8 cellular contexts compared by ENCODE assay signal in the genomic region with DNA sequence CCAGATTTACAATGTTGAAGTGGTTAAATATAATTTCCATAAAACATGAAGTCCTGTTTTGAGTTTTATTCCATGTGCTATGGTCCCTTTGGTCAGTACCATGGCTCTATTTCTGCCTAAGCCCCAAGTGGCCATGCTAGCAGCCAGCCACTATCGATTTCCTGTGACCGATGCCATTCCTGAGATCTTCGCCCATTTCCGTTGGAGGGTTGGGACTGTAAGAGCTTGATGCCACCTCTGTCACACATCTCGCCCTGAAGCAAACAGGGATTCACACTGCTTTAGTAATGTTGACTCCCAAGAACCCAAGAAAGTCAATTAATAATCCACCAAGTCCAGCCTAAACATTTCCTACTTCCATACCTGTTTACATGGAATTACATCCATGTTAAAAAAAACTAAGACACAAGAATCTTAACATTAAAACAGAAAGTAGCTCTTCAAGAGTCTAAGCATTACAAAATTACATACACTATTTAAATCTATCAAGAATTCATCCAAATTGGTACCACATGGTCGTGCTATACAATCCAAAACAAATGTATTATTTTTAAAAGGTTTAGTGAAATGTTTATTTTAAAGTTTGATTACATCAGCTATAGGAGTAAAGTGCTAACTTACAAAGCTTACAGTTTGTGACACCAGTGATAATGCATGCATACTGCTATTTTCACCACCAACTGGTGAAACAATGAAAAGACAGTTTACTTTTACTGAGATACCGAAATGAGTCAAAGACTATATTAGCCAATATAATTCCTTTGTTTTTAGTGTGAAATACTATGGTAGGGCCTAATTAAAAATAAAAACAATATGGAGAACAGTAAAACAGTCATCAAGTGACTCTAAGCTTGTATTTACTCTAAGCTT. TPM values are rescaled to one million over a fixed set of nuclear protein-coding genes. Genes with fewer than 3 reads are reported as not detected.
A peak's percentile ranks its signal among the peaks of the same experiment; 100 is the strongest.
DNase-seq lines count a peak whose midpoint lies in the region; ATAC-seq and TF ChIP-seq lines count a peak whose summit lies in the region.

No MANE protein-coding gene starts in this region.

- H3K27ac Mint-ChIP-seq in activated T-helper 1 cell treated with anti-CD3 and anti-CD28 coated beads, Interleukin-12 subunit alpha, Interleukin-12 subunit beta, Interleukin-2, Interleukin-4 antibody, amounts not matched to agents 30 ng/mL and 10 ng/mL and 1 ng/mL, durations not matched to agents 14 hours and 24 hours and 36 hours: peak overlapping the region; percentile 84
- peak overlapping the region; percentile 91 to 100 (median 98) for H3K27ac Mint-ChIP-seq in immature natural killer cell

- no peak for ATAC-seq in HG03469 (IDR thresholded peaks at IDR 0.05; ENCODE audit: unreplicated experiment)
- no peak for ATAC-seq in HG03457 (IDR thresholded peaks at IDR 0.05; ENCODE audit: unreplicated experiment)

- H3K4me1 ChIP-seq in HUES64 (ENCODE audit: insufficient read depth, low read length) (peaks cover 26% of the 10 kb centered on the region; the same call in 1 of the 2 replicates), transverse colon (peaks cover 26 to 68% (median 53%) of the 10 kb centered on the region in 4 donors)

- peak overlapping the region; percentile 100; the same call in 1 of the 2 replicates for H3K9ac ChIP-seq in HUES64 (ENCODE audit: low read depth, low read length)

- H3K36me3 ChIP-seq in HUES64 (ENCODE audit: insufficient read depth, low read length): peaks cover 53% of the 10 kb centered on the region
- peaks cover 0 to 57% (median 24%) of the 10 kb centered on the region in 4 donors for H3K36me3 ChIP-seq in transverse colon

- no peaks in the 10 kb centered on the region for H3K9me3 ChIP-seq in HUES64 (ENCODE audit: insufficient read depth, low read depth, low read length)
- no peaks in the 10 kb centered on the region for H3K9me3 ChIP-seq in transverse colon

- intact Hi-C loops in activated T-helper 1 cell treated with anti-CD3 and anti-CD28 coated beads, Interleukin-12 subunit alpha, Interleukin-12 subunit beta, Interleukin-2, Interleukin-4 antibody, amounts not matched to agents 30 ng/mL and 10 ng/mL and 1 ng/mL, durations not matched to agents 14 hours and 24 hours and 36 hours (cut with micrococcal nuclease): loop anchor here (2.0 to 10.0 kb wide), 3 partner anchors 145 to 855 kb away; no protein-coding TSS in a partner anchor
- intact Hi-C loops in transverse colon (cut with DNase I; ENCODE audit: low total_unique reads): loop anchor here (10.0 kb wide), 1 partner anchor 135 kb away; no protein-coding TSS in a partner anchor
- intact Hi-C loops in posterior cingulate gyrus (cut with DNase I): loop anchor here (10.0 kb wide), 1 partner anchor 145 kb away; no protein-coding TSS in a partner anchor

- no peak for DNase-seq in activated T-helper 1 cell treated with anti-CD3 and anti-CD28 coated beads, Interleukin-12 subunit alpha, Interleukin-12 subunit beta, Interleukin-2, Interleukin-4 antibody, amounts not matched to agents 30 ng/mL and 10 ng/mL and 1 ng/mL, durations not matched to agents 14 hours and 24 hours and 36 hours (ENCODE audit: low spot score)
- DNase-seq in immature natural killer cell (peak; percentile 13 to 37 (median 30)), transverse colon (no peak), posterior cingulate gyrus (no peak)

- TF ChIP-seq EP300 in transverse colon (IDR thresholded peaks at IDR 0.05; ENCODE audit: low read depth): no peak

- H3K4me3 ChIP-seq in HUES64 (ENCODE audit: low read length) (peak overlapping the region; percentile 100), transverse colon (peak overlapping the region in 3 of 4 donors; percentile 80 to 97 (median 81))

- no peaks in the 10 kb centered on the region for H3K9me3 Mint-ChIP-seq in activated T-helper 1 cell treated with anti-CD3 and anti-CD28 coated beads, Interleukin-12 subunit alpha, Interleukin-12 subunit beta, Interleukin-2, Interleukin-4 antibody, amounts not matched to agents 30 ng/mL and 10 ng/mL and 1 ng/mL, durations not matched to agents 14 hours and 24 hours and 36 hours
- no peaks in the 10 kb centered on the region for H3K9me3 Mint-ChIP-seq in immature natural killer cell

- no peaks in the 10 kb centered on the region for H3K27me3 Mint-ChIP-seq in activated T-helper 1 cell treated with anti-CD3 and anti-CD28 coated beads, Interleukin-12 subunit alpha, Interleukin-12 subunit beta, Interleukin-2, Interleukin-4 antibody, amounts not matched to agents 30 ng/mL and 10 ng/mL and 1 ng/mL, durations not matched to agents 14 hours and 24 hours and 36 hours (ENCODE audit: insufficient read depth)
- peaks cover 17 to 46% (median 29%) of the 10 kb centered on the region in 3 donors for H3K27me3 Mint-ChIP-seq in immature natural killer cell (ENCODE audit: low read depth in 3 of 3)

- WGBS in HUES64: 94% methylated on average over 5 of the region's 7 CpGs
- 54 to 62% methylated on average over 7 of the region's 7 CpGs for WGBS in transverse colon (ENCODE audit: low coverage in 1 of 2), 2 donors

- H3K4me1 Mint-ChIP-seq in activated T-helper 1 cell treated with anti-CD3 and anti-CD28 coated beads, Interleukin-12 subunit alpha, Interleukin-12 subunit beta, Interleukin-2, Interleukin-4 antibody, amounts not matched to agents 30 ng/mL and 10 ng/mL and 1 ng/mL, durations not matched to agents 14 hours and 24 hours and 36 hours (ENCODE audit: low read depth): peaks cover 53% of the 10 kb centered on the region
- peaks cover 68 to 78% of the 10 kb centered on the region in 2 donors for H3K4me1 Mint-ChIP-seq in immature natural killer cell

- TF ChIP-seq CTCF in C4-2B (conservative IDR thresholded peaks at IDR 0.05) (peak; percentile 42), transverse colon (IDR thresholded peaks at IDR 0.05) (peak in 4 of 5 experiments; percentile 12 to 32 (median 18))

- in situ Hi-C loops in transverse colon (cut with MboI; ENCODE audit: low pct_ligation_motif_present in 1 of 4, low pct_unique_long_range_greater_than_20kb in 1 of 4, low sequenced_read_pairs in 3 of 4): no loop called here

- H3K27me3 ChIP-seq in HUES64 (ENCODE audit: insufficient read depth, low read length) (no peaks in the 10 kb centered on the region), transverse colon (no peaks in the 10 kb centered on the region)

- no peak for TF ChIP-seq POLR2A in transverse colon (IDR thresholded peaks at IDR 0.05)

- H3K4me3 Mint-ChIP-seq in activated T-helper 1 cell treated with anti-CD3 and anti-CD28 coated beads, Interleukin-12 subunit alpha, Interleukin-12 subunit beta, Interleukin-2, Interleukin-4 antibody, amounts not matched to agents 30 ng/mL and 10 ng/mL and 1 ng/mL, durations not matched to agents 14 hours and 24 hours and 36 hours: peak overlapping the region; percentile 98
- H3K4me3 Mint-ChIP-seq in immature natural killer cell: peak overlapping the region; percentile 97 to 100 (median 99)

- H3K27ac ChIP-seq in C4-2B (no peak overlapping the region), HUES64 (ENCODE audit: low read depth, low read length) (no peak overlapping the region), transverse colon (peak overlapping the region; percentile 98 to 100 (median 99))

- peaks cover 41% of the 10 kb centered on the region for H3K36me3 Mint-ChIP-seq in activated T-helper 1 cell treated with anti-CD3 and anti-CD28 coated beads, Interleukin-12 subunit alpha, Interleukin-12 subunit beta, Interleukin-2, Interleukin-4 antibody, amounts not matched to agents 30 ng/mL and 10 ng/mL and 1 ng/mL, durations not matched to agents 14 hours and 24 hours and 36 hours (ENCODE audit: low read depth)
- peaks cover 39 to 41% (median 40%) of the 10 kb centered on the region in 3 donors for H3K36me3 Mint-ChIP-seq in immature natural killer cell

RNA-seq across cellular contexts. Expression of gene RBM39, which starts 2.5 kb away (rescaled TPM):
- polyA plus RNA-seq in HUES64 (2013, experiment 1 of 2): 130 TPM
- 138 TPM for polyA plus RNA-seq in HUES64 (2013, experiment 2 of 2)
- 349 and 357 TPM in 2 replicates for total RNA-seq in activated T-helper 1 cell treated with anti-CD3 and anti-CD28 coated beads, Interleukin-12 subunit alpha, Interleukin-12 subunit beta, Interleukin-2, Interleukin-4 antibody, amounts not matched to agents 30 ng/mL and 10 ng/mL and 1 ng/mL, durations not matched to agents 14 hours and 24 hours and 36 hours
- polyA plus RNA-seq in immature natural killer cell: 100 to 1,000 TPM; 120 to 203 (median 142) TPM
- total RNA-seq in transverse colon: 100 to 1,000 TPM; 264 to 721 (median 416) TPM

RNA-seq across cellular contexts. Expression of gene PHF20, which starts 32.3 kb away (rescaled TPM):
- 31.9 TPM for polyA plus RNA-seq in HUES64 (2013, experiment 1 of 2)
- polyA plus RNA-seq in HUES64 (2013, experiment 2 of 2): 37.5 TPM
- total RNA-seq in activated T-helper 1 cell treated with anti-CD3 and anti-CD28 coated beads, Interleukin-12 subunit alpha, Interleukin-12 subunit beta, Interleukin-2, Interleukin-4 antibody, amounts not matched to agents 30 ng/mL and 10 ng/mL and 1 ng/mL, durations not matched to agents 14 hours and 24 hours and 36 hours: 50.5 and 61.9 TPM in 2 replicates
- polyA plus RNA-seq in immature natural killer cell: 100 to 1,000 TPM in 2 of 3 donors, 10 to 100 TPM in 1; 92.6 to 140 (median 112) TPM
- 10 to 100 TPM; 20.6 to 88.6 (median 43.1) TPM for total RNA-seq in transverse colon

RNA-seq across cellular contexts. Expression of gene ROMO1, which starts 40.3 kb away (rescaled TPM):
- polyA plus RNA-seq in HUES64 (2013, experiment 1 of 2): 198 TPM
- polyA plus RNA-seq in HUES64 (2013, experiment 2 of 2): 183 TPM
- total RNA-seq in activated T-helper 1 cell treated with anti-CD3 and anti-CD28 coated beads, Interleukin-12 subunit alpha, Interleukin-12 subunit beta, Interleukin-2, Interleukin-4 antibody, amounts not matched to agents 30 ng/mL and 10 ng/mL and 1 ng/mL, durations not matched to agents 14 hours and 24 hours and 36 hours: 80.3 and 95.6 TPM in 2 replicates
- polyA plus RNA-seq in immature natural killer cell: 100 to 1,000 TPM; 298 to 612 (median 340) TPM
- 100 to 1,000 TPM; 114 to 416 (median 182) TPM for total RNA-seq in transverse colon

RNA-seq across cellular contexts. Expression of gene NFS1, which starts 40.4 kb away (rescaled TPM):
- 20.2 TPM for polyA plus RNA-seq in HUES64 (2013, experiment 1 of 2)
- 22.0 TPM for polyA plus RNA-seq in HUES64 (2013, experiment 2 of 2)
- total RNA-seq in activated T-helper 1 cell treated with anti-CD3 and anti-CD28 coated beads, Interleukin-12 subunit alpha, Interleukin-12 subunit beta, Interleukin-2, Interleukin-4 antibody, amounts not matched to agents 30 ng/mL and 10 ng/mL and 1 ng/mL, durations not matched to agents 14 hours and 24 hours and 36 hours: 35.7 and 36.2 TPM in 2 replicates
- polyA plus RNA-seq in immature natural killer cell: 10 to 100 TPM in 2 of 3 donors, 1 to 10 TPM in 1; 8.1 to 21.3 (median 20.0) TPM
- total RNA-seq in transverse colon: 10 to 100 TPM; 28.4 to 54.1 (median 42.0) TPM

Comparison
In these comparisons a context has a peak if more than half of its experiments do, and no peak if none do; other contexts are left out.
1. H3K27ac ChIP-seq: peak in transverse colon (4 of 4); none in C4-2B (single experiment) and HUES64 (single experiment).
2. DNase-seq: peak in immature natural killer cell (3 of 3); none in activated T-helper 1 cell treated with anti-CD3 and anti-CD28 coated beads, Interleukin-12 subunit alpha, Interleukin-12 subunit beta, Interleukin-2, Interleukin-4 antibody, amounts not matched to agents 30 ng/mL and 10 ng/mL and 1 ng/mL, durations not matched to agents 14 hours and 24 hours and 36 hours (single experiment), transverse colon (single experiment) and posterior cingulate gyrus (0 of 10).